In genomic region chr6:15619330-15619729, GRCh38 we compare ENCODE assay signal across 2 cellular contexts.
TF ChIP-seq lines count a peak whose summit lies in the region.

No MANE protein-coding gene starts in this region.

TF ChIP-seq in HepG2, 621 proteins besides CTCF, POLR2A, EP300 and RAD21 (continued from another document):
- TF ChIP-seq MAFK (conservative IDR thresholded peaks at IDR 0.05 in 1 of 2, IDR thresholded peaks at IDR 0.05 in 1 of 2; ENCODE audit: low read length in 2 of 2) (peak; percentile 91), PCBP1 (IDR thresholded peaks at IDR 0.05; ENCODE audit: borderline replicate concordance, low read depth, low read length) (no peak), KMT2B (CRISPR knock-in tag; IDR thresholded peaks at IDR 0.05) (no peak), AFF4 (CRISPR knock-in tag; IDR thresholded peaks at IDR 0.05) (no peak), MAFF (IDR thresholded peaks at IDR 0.05; ENCODE audit: low read depth, low read length) (peak; percentile 81), HDAC2 (CRISPR knock-in tag; IDR thresholded peaks at IDR 0.05) (no peak), FOSL2 (CRISPR knock-in tag; IDR thresholded peaks at IDR 0.05) (no peak), RCOR2 (CRISPR knock-in tag; IDR thresholded peaks at IDR 0.05) (no peak)

TF ChIP-seq in K562, 482 proteins besides CTCF, POLR2A, EP300 and RAD21:
- TF ChIP-seq EZH2 (IDR thresholded peaks at IDR 0.05; ENCODE audit: borderline replicate concordance, low read depth, low read length): no peak
- TF ChIP-seq RNF2 (IDR thresholded peaks at IDR 0.05): no peak
- TF ChIP-seq ZBTB2 (IDR thresholded peaks at IDR 0.05): no peak
- TF ChIP-seq MAFG (tag; conservative IDR thresholded peaks at IDR 0.05): peak; percentile 52
- 0 out of 2 replicates have a peak, but pooled peaks have one; percentile 32 for TF ChIP-seq POLR2H (tag; IDR thresholded peaks at IDR 0.05; ENCODE audit: low read depth)
- peak; percentile 22; the same call in 1 of the 2 replicates for TF ChIP-seq MAFK (IDR thresholded peaks at IDR 0.05; ENCODE audit: low read length)
- TF ChIP-seq C11orf30 (IDR thresholded peaks at IDR 0.05; ENCODE audit: low read depth): peak; percentile 71
- TF ChIP-seq MAFF (IDR thresholded peaks at IDR 0.05; ENCODE audit: low read length): 0 out of 2 replicates have a peak, but pooled peaks have one; percentile 60
- TF ChIP-seq ZNF316 (IDR thresholded peaks at IDR 0.05): peak; percentile 90
TF ChIP-seq in K562: peak in this region for 6.
